25 cellular contexts compared by ENCODE assay signal in genomic region chr2:239579081-239579480, GRCh38.
"Had no signal": no experiment of that assay in that cellular context is flagged by ENCODE, and none has a peak within 500 bp of the region (broad histone marks: within the 10 kb centered on the region; RNA-seq: fewer than 3 reads in every experiment).

No MANE protein-coding gene starts in this region.

- H3K9ac ChIP-seq: SK-N-SH had no signal

- H3K4me2 ChIP-seq: SK-N-SH had no signal

- H3K36me3 Mint-ChIP-seq: activated naive CD4-positive, alpha-beta T cell treated with anti-CD3 and anti-CD28 coated beads, Interleukin-2, amount 50 U/mL, for 24 hours; brain had no signal

- H3K27ac ChIP-seq: SJCRH30 had no signal

- H3K36me3 ChIP-seq: SJCRH30 had no signal

- H3K4me3 Mint-ChIP-seq: activated CD8-positive, alpha-beta T cell treated with anti-CD3 and anti-CD28 coated beads for 36 hours; activated naive CD4-positive, alpha-beta T cell treated with anti-CD3 and anti-CD28 coated beads, Interleukin-2, amount 50 U/mL, for 24 hours; activated naive CD8-positive, alpha-beta T cell treated with anti-CD3 and anti-CD28 coated beads, Interleukin-2, amount 50 U/mL, for 24 hours; brain; T-helper 2 cell treated with Interferon-gamma antibody and Interleukin-4, amounts not matched to agents 5 μg/mL and 100 μg/mL, for 36 hours had no signal

- H3K4me3 ChIP-seq: SJCRH30 had no signal

- DNase-seq: activated CD4-positive, alpha-beta T cell treated with anti-CD3 and anti-CD28 coated beads for 4 hours; activated CD8-positive, alpha-beta memory T cell treated with anti-CD3 and anti-CD28 coated beads, Interleukin-2, amount 50 U/mL, for 4 hours; activated CD8-positive, alpha-beta T cell treated with anti-CD3 and anti-CD28 coated beads for 36 hours; activated naive CD4-positive, alpha-beta T cell; activated naive CD8-positive, alpha-beta T cell treated with anti-CD3 and anti-CD28 coated beads, Interleukin-2, amount 50 U/mL, for 24 hours; activated T-cell treated with anti-CD3 and anti-CD28 coated beads, Interleukin-2, amount 50 U/mL, for 72 hours; amniotic stem cell; KBM-7; NCI-H1048; NCI-H146; NCI-H187 treated with DMSO at 0.1 percent for 48 hours; NCI-H2171 treated with DMSO at 0.1 percent for 48 hours; NCI-H226; NCI-H526 treated with DMSO at 0.1 percent for 48 hours; NCI-H82; OCI-M1; Right ventricle myocardium superior; RPMI8226; SJCRH30; SK-N-SH; SW 1271 had no signal

- H3K9me3 ChIP-seq: SJCRH30, SK-N-SH had no signal

- H3K27ac Mint-ChIP-seq: activated CD8-positive, alpha-beta T cell treated with anti-CD3 and anti-CD28 coated beads for 36 hours; activated naive CD4-positive, alpha-beta T cell treated with anti-CD3 and anti-CD28 coated beads, Interleukin-2, amount 50 U/mL, for 24 hours; activated naive CD8-positive, alpha-beta T cell treated with anti-CD3 and anti-CD28 coated beads, Interleukin-2, amount 50 U/mL, for 24 hours; activated T-cell treated with anti-CD3 and anti-CD28 coated beads, Interleukin-2, amount 50 U/mL, for 72 hours; activated T-helper 2 cell treated with anti-CD3 and anti-CD28 coated beads, Interferon-gamma antibody, Interleukin-2, Interleukin-4, amounts not matched to agents 10 μg/mL and 5 μg/mL and 100 μg/mL, durations not matched to agents 14 hours and 24 hours and 36 hours; T-helper 2 cell treated with Interferon-gamma antibody and Interleukin-4, amounts not matched to agents 5 μg/mL and 100 μg/mL, for 36 hours had no signal

- H3K4me1 Mint-ChIP-seq: activated naive CD4-positive, alpha-beta T cell treated with anti-CD3 and anti-CD28 coated beads, Interleukin-2, amount 50 U/mL, for 24 hours had no signal

- H3K27me3 Mint-ChIP-seq: activated CD8-positive, alpha-beta T cell treated with anti-CD3 and anti-CD28 coated beads for 36 hours; activated naive CD4-positive, alpha-beta T cell treated with anti-CD3 and anti-CD28 coated beads, Interleukin-2, amount 50 U/mL, for 24 hours; activated naive CD8-positive, alpha-beta T cell treated with anti-CD3 and anti-CD28 coated beads, Interleukin-2, amount 50 U/mL, for 24 hours had no signal

- H3K9me3 Mint-ChIP-seq: activated CD8-positive, alpha-beta T cell treated with anti-CD3 and anti-CD28 coated beads for 36 hours; activated naive CD4-positive, alpha-beta T cell treated with anti-CD3 and anti-CD28 coated beads, Interleukin-2, amount 50 U/mL, for 24 hours; activated naive CD8-positive, alpha-beta T cell treated with anti-CD3 and anti-CD28 coated beads, Interleukin-2, amount 50 U/mL, for 24 hours; activated T-cell treated with anti-CD3 and anti-CD28 coated beads, Interleukin-2, amount 50 U/mL, for 72 hours; activated T-helper 2 cell treated with anti-CD3 and anti-CD28 coated beads, Interferon-gamma antibody, Interleukin-2, Interleukin-4, amounts not matched to agents 10 μg/mL and 5 μg/mL and 100 μg/mL, durations not matched to agents 14 hours and 24 hours and 36 hours; T-helper 2 cell treated with Interferon-gamma antibody and Interleukin-4, amounts not matched to agents 5 μg/mL and 100 μg/mL, for 36 hours had no signal

- H3K4me1 ChIP-seq: SJCRH30 had no signal
